In genomic region chr6:27237089-27237723, GRCh38 we compare ENCODE assay signal across 8 cellular contexts. TPM values are rescaled to one million over a fixed set of nuclear protein-coding genes. Genes with fewer than 3 reads are reported as not detected.
DNase-seq lines count a peak whose midpoint lies in the region; ATAC-seq and TF ChIP-seq lines count a peak whose summit lies in the region.

No MANE protein-coding gene starts in this region.

- TF ChIP-seq POLR2A in spleen (IDR thresholded peaks at IDR 0.05): no peak

- H3K9me3 ChIP-seq in HUES48 (ENCODE audit: control insufficient read depth, insufficient read depth, low read length): no peaks in the 10 kb centered on the region
- no peaks in the 10 kb centered on the region for H3K9me3 ChIP-seq in psoas muscle
- peaks cover 0 to 21% (median 0%) of the 10 kb centered on the region in 8 donors for H3K9me3 ChIP-seq in spleen

- H3K4me1 Mint-ChIP-seq in activated CD8-positive, alpha-beta memory T cell treated with anti-CD3 and anti-CD28 coated beads, Interleukin-2, amount 10 ng/mL, durations not matched to agents 7 days and 5 days: peaks cover 31% of the 10 kb centered on the region

- H3K27ac ChIP-seq in HUES48 (ENCODE audit: low read depth, low read length): no peak overlapping the region
- H3K27ac ChIP-seq in psoas muscle: no peak overlapping the region
- no peak overlapping the region for H3K27ac ChIP-seq in spleen

- intact Hi-C loops in Right ventricle myocardium superior (cut with DNase I) (no loop called here), psoas muscle (cut with DNase I) (no loop called here), spleen (cut with DNase I; ENCODE audit: low total_unique reads) (no loop called here)

- H3K4me3 ChIP-seq in AG09309 (ENCODE audit: control insufficient read depth, low read depth, low read length) (no peak overlapping the region), HUES48 (ENCODE audit: low read depth, low read length) (peak overlapping the region; percentile 78), psoas muscle (no peak overlapping the region), spleen (no peak overlapping the region)

- H3K9me3 Mint-ChIP-seq in activated CD8-positive, alpha-beta memory T cell treated with anti-CD3 and anti-CD28 coated beads, Interleukin-2, amount 10 ng/mL, durations not matched to agents 7 days and 5 days (ENCODE audit: low read depth): no peaks in the 10 kb centered on the region

- peak overlapping the region; percentile 64 for H3K4me3 Mint-ChIP-seq in activated CD8-positive, alpha-beta memory T cell treated with anti-CD3 and anti-CD28 coated beads, Interleukin-2, amount 10 ng/mL, durations not matched to agents 7 days and 5 days

- H3K9ac ChIP-seq in HUES48 (ENCODE audit: low read depth, low read length): no peak overlapping the region

- H3K4me1 ChIP-seq in HUES48 (ENCODE audit: control insufficient read depth, insufficient read depth, low read length) (peaks cover 7% of the 10 kb centered on the region; the same call in 1 of the 2 replicates), psoas muscle (no peaks in the 10 kb centered on the region), spleen (peaks cover 0 to 19% (median 0%) of the 10 kb centered on the region in 6 donors)

- no peak for TF ChIP-seq CTCF in AG09309 (IDR thresholded peaks at IDR 0.05; ENCODE audit: control insufficient read depth, insufficient read depth, low read depth, low read length, missing control alignments)
- no peak for TF ChIP-seq CTCF in psoas muscle (IDR thresholded peaks at IDR 0.05)
- no peak for TF ChIP-seq CTCF in spleen (IDR thresholded peaks at IDR 0.05 in 8 of 11, conservative IDR thresholded peaks at IDR 0.05 in 3 of 11)

- ATAC-seq in activated CD8-positive, alpha-beta memory T cell treated with anti-CD3 and anti-CD28 coated beads, Interleukin-2, amount 10 ng/mL, durations not matched to agents 7 days and 5 days: peak; percentile 47
- ATAC-seq in Right ventricle myocardium superior (ENCODE audit: poor library complexity): no peak
- no peak for ATAC-seq in psoas muscle

- peaks cover 64% of the 10 kb centered on the region for H3K27me3 Mint-ChIP-seq in activated CD8-positive, alpha-beta memory T cell treated with anti-CD3 and anti-CD28 coated beads, Interleukin-2, amount 10 ng/mL, durations not matched to agents 7 days and 5 days

- peak; percentile 4 for DNase-seq in AG09309 (ENCODE audit: low read depth)
- peak; percentile 71 for DNase-seq in activated CD8-positive, alpha-beta memory T cell treated with anti-CD3 and anti-CD28 coated beads, Interleukin-2, amount 10 ng/mL, durations not matched to agents 7 days and 5 days
- DNase-seq in glomerular visceral epithelial cell (ENCODE audit: extremely low spot score): peak; percentile 30
- DNase-seq in NCI-H2196 treated with DMSO at 0.1 percent for 48 hours (lab: John Stamatoyannopoulos, UW; ENCODE audit: unreplicated experiment): no peak
- no peak for DNase-seq in Right ventricle myocardium superior
- no peak for DNase-seq in psoas muscle
- no peak for DNase-seq in spleen

- CTCF ChIA-PET in activated CD8-positive, alpha-beta memory T cell treated with anti-CD3 and anti-CD28 coated beads, Interleukin-2, amount 10 ng/mL, durations not matched to agents 7 days and 5 days (lab: Charles Lee): interaction anchor here (1.2 kb wide), 1 partner anchor 37 kb away, joined by 4 read pairs; no protein-coding TSS in a partner anchor

- H3K27me3 ChIP-seq in HUES48 (ENCODE audit: control insufficient read depth, insufficient read depth, low read length) (peaks cover 15% of the 10 kb centered on the region), psoas muscle (ENCODE audit: insufficient read depth in 3 of 3, low read length in 2 of 3) (peaks cover 7 to 88% (median 20%) of the 10 kb centered on the region in 3 donors), spleen (replicated peaks in 1 of 7) (peaks cover 0 to 98% (median 80%) of the 10 kb centered on the region in 7 donors)

- 17 to 19% (median 19%) methylated on average over 18 of the region's 18 CpGs for WGBS in psoas muscle, 3 donors
- 16 to 18% (median 17%) methylated on average over 18 of the region's 18 CpGs for WGBS in spleen, 5 donors

- H3K36me3 ChIP-seq in HUES48 (ENCODE audit: control insufficient read depth, insufficient read depth, low read length) (no peaks in the 10 kb centered on the region), psoas muscle (ENCODE audit: insufficient read depth in 1 of 2, low read depth in 1 of 2) (no peaks in the 10 kb centered on the region), spleen (no peaks in the 10 kb centered on the region)

- H3K27ac Mint-ChIP-seq in activated CD8-positive, alpha-beta memory T cell treated with anti-CD3 and anti-CD28 coated beads, Interleukin-2, amount 10 ng/mL, durations not matched to agents 7 days and 5 days: peak overlapping the region; percentile 55

- H3K36me3 Mint-ChIP-seq in activated CD8-positive, alpha-beta memory T cell treated with anti-CD3 and anti-CD28 coated beads, Interleukin-2, amount 10 ng/mL, durations not matched to agents 7 days and 5 days: peaks cover 4% of the 10 kb centered on the region

RNA-seq across cellular contexts. Expression of gene PRSS16, which starts 10.3 kb away (rescaled TPM):
- total RNA-seq in activated CD8-positive, alpha-beta memory T cell treated with anti-CD3 and anti-CD28 coated beads, Interleukin-2, amount 10 ng/mL, durations not matched to agents 7 days and 5 days: under 1 TPM; 0.33 to 0.82 TPM
- total RNA-seq in Right ventricle myocardium superior (not detected), psoas muscle (not detected), spleen (1 to 10 TPM in 4 of 7 donors, under 1 TPM in 3; 0.46 to 6.0 (median 1.5) TPM)
- polyA plus RNA-seq in psoas muscle (under 1 TPM in 1 of 3 donors, not detected in 2; 0.08 TPM), spleen (under 1 TPM; 0.09 to 0.96 (median 0.39) TPM)

Comparison
In these comparisons a context has a peak if more than half of its experiments do, and no peak if none do; other contexts are left out.
1. DNase-seq: peak in AG09309 (single experiment), activated CD8-positive, alpha-beta memory T cell treated with anti-CD3 and anti-CD28 coated beads, Interleukin-2, amount 10 ng/mL, durations not matched to agents 7 days and 5 days (single experiment) and glomerular visceral epithelial cell (single experiment); none in NCI-H2196 treated with DMSO at 0.1 percent for 48 hours (single experiment), Right ventricle myocardium superior (single experiment), psoas muscle (0 of 2) and spleen (single experiment).